In the genomic region with DNA sequence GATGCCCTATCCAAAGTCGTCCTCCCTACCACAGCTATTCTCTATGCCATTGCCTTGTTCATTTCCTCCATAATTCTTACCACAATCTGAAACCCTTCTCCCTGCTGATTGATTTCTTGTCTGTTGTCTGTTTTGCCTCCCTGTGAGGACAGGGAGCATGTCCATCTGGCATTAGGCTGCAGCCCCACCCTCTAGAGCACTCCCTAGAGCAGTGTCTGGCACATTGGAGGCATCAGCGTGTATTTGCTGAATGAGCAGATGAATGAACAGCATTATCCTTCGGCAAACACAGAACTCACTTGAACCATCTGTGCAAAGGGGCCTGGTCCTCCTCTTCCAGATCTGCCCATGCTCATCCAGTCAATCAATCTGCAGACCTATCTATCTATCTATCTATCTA, we compare ENCODE assay signal across 19 cellular contexts. TPM values are rescaled to one million over a fixed set of nuclear protein-coding genes. Genes with fewer than 3 reads are reported as not detected.
A peak's percentile ranks its signal among the peaks of the same experiment; 100 is the strongest.
DNase-seq lines count a peak whose midpoint lies in the region; TF ChIP-seq lines count a peak whose summit lies in the region.
"Had no signal": no experiment of that assay in that cellular context is flagged by ENCODE, and none has a peak within 500 bp of the region (broad histone marks: within the 10 kb centered on the region; RNA-seq: fewer than 3 reads in every experiment).

No MANE protein-coding gene starts in this region.

- intact Hi-C loops in CD14-positive monocyte (cut with micrococcal nuclease), result no loop called here

- H3K4me3 Mint-ChIP-seq in CD14-positive monocyte, result no peak overlapping the region
- H3K4me3 Mint-ChIP-seq: HFFc6 had no signal

- H3K27ac Mint-ChIP-seq in CD14-positive monocyte, result no peak overlapping the region
- H3K27ac Mint-ChIP-seq: HFFc6 had no signal

- peaks cover 27 to 38% (median 28%) of the 10 kb centered on the region in 3 donors for H3K27me3 Mint-ChIP-seq in CD14-positive monocyte (ENCODE audit: low read depth in 3 of 3)

- H3K9me3 ChIP-seq in WERI-Rb-1 (ENCODE audit: severe bottlenecking), result peaks cover 5% of the 10 kb centered on the region
- no peaks in the 10 kb centered on the region for H3K9me3 ChIP-seq in right atrium auricular region
- H3K9me3 ChIP-seq: A549, SJSA1 had no signal

- peak; percentile 35 for DNase-seq in Ammon's horn (ENCODE audit: low spot score)
- DNase-seq in DMS53 (lab: John Stamatoyannopoulos, UW), result peak; percentile 91
- peak; percentile 2 for DNase-seq in NCI-H345 treated with DMSO at 0.1 percent for 48 hours (lab: John Stamatoyannopoulos, UW; ENCODE audit: unreplicated experiment)
- DNase-seq in WERI-Rb-1, result peak; percentile 67
- no peak for DNase-seq in hepatic stellate cell (ENCODE audit: low spot score)
- DNase-seq in right atrium auricular region (ENCODE audit: low spot score), result no peak
- no peak for DNase-seq in activated CD4-positive, CD25-positive, alpha-beta regulatory T cell (lab: John Stamatoyannopoulos, UW)
- DNase-seq in CD14-positive monocyte (ENCODE audit: low spot score), result no peak
- DNase-seq: Calu3; HFFc6; NCI-H187; NK-92 treated with Interleukin-12 subunit alpha and Interleukin-12 subunit beta, amount 100 ng/mL, for 24 hours; OCI-M1; RPMI8226; SW 1271 had no signal

- TF ChIP-seq CTCF in WERI-Rb-1 (IDR thresholded peaks at IDR 0.05; ENCODE audit: low read depth, low read length) (no peak), right atrium auricular region (IDR thresholded peaks at IDR 0.05) (no peak), CD14-positive monocyte (IDR thresholded peaks at IDR 0.05) (no peak)

- no peaks in the 10 kb centered on the region for H3K27me3 ChIP-seq in WERI-Rb-1 (ENCODE audit: insufficient read depth, low read depth, severe bottlenecking)
- no peaks in the 10 kb centered on the region for H3K27me3 ChIP-seq in right atrium auricular region

- peak overlapping the region; percentile 41 for H3K27ac ChIP-seq in WERI-Rb-1
- H3K27ac ChIP-seq in right atrium auricular region, result no peak overlapping the region
- H3K27ac ChIP-seq: A549, SJSA1 had no signal

- H3K4me1 Mint-ChIP-seq in CD14-positive monocyte, result peaks cover 2% of the 10 kb centered on the region

- H3K4me1 ChIP-seq in right atrium auricular region, result no peaks in the 10 kb centered on the region
- H3K4me1 ChIP-seq: A549, SJSA1 had no signal

- H3K36me3 ChIP-seq in WERI-Rb-1, result no peaks in the 10 kb centered on the region
- H3K36me3 ChIP-seq in right atrium auricular region, result no peaks in the 10 kb centered on the region
- H3K36me3 ChIP-seq: SJSA1 had no signal

- H3K36me3 Mint-ChIP-seq in CD14-positive monocyte, result no peaks in the 10 kb centered on the region

- H3K4me3 ChIP-seq in WERI-Rb-1 (ENCODE audit: low read depth, low read length) (no peak overlapping the region), right atrium auricular region (no peak overlapping the region)
- H3K4me3 ChIP-seq: A549, K562, SJSA1 had no signal

- peaks cover 0 to 4% (median 0%) of the 10 kb centered on the region in 7 donors for H3K9me3 Mint-ChIP-seq in CD14-positive monocyte
- H3K9me3 Mint-ChIP-seq: HFFc6 had no signal

RNA-seq across cellular contexts. Expression of a gene that starts 5.1 kb away (rescaled TPM):
- total RNA-seq in right atrium auricular region, result under 1 TPM in 1 of 2 donors, not detected in 1; 0.08 TPM
- not detected for polyA plus RNA-seq in CD14-positive monocyte
- total RNA-seq: H1, SJSA1 had no signal

Comparison
In these comparisons a context has a peak if more than half of its experiments do, and no peak if none do; other contexts are left out.
1. DNase-seq: peak in Ammon's horn (single experiment), DMS53 (single experiment), NCI-H345 treated with DMSO at 0.1 percent for 48 hours (single experiment) and WERI-Rb-1 (single experiment); none in hepatic stellate cell (single experiment), right atrium auricular region (single experiment), activated CD4-positive, CD25-positive, alpha-beta regulatory T cell (0 of 4) and CD14-positive monocyte (single experiment).